In the genomic region with DNA sequence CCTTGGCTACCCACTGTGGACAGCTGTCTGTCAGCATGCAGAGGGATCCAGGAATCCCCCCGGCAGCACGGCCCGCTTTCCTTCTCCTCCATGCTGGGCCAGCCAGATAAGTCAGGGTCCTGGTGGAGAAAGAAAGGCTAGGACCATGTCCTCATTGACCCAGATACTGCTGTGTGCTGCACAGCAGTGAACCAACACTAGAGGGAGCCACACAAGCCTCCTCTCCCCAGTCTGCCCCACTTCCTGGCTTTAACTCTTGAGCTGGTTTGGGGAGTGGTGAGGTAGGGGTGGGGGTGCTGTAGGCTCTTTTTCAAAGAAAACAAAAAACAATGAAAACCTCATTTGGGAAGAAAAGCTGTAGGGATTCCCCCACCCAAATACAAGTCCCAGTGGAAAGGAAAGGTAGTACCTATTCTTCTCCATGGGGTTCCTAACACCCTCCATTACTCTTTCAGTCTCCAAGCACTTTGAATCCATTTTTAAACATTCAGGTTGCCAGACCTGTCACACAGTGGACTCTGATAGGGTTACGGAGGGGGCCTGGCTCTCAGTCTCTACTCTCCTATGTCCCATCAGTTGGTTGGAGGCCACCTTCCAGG, we compare ENCODE assay signal across 8 cellular contexts.
A peak's percentile ranks its signal among the peaks of the same experiment; 100 is the strongest.
DNase-seq lines count a peak whose midpoint lies in the region; ATAC-seq and TF ChIP-seq lines count a peak whose summit lies in the region.
"Had no signal": no experiment of that assay in that cellular context is flagged by ENCODE, and none has a peak within 500 bp of the region (broad histone marks: within the 10 kb centered on the region; RNA-seq: fewer than 3 reads in every experiment).

No MANE protein-coding gene starts in this region.

- H3K4me1 ChIP-seq in foreskin keratinocyte: no peaks in the 10 kb centered on the region

- TF ChIP-seq CTCF in foreskin keratinocyte (conservative IDR thresholded peaks at IDR 0.05): peak; percentile 78

- ATAC-seq in HG02798 (IDR thresholded peaks at IDR 0.05; ENCODE audit: poor library complexity, unreplicated experiment) (peak; percentile 67), foreskin keratinocyte (peak; percentile 85), sciatic nerve (peak; percentile 26)

- intact Hi-C loops in sciatic nerve (cut with DNase I): no loop called here

- H3K27me3 Mint-ChIP-seq in T-helper 2 cell treated with Interferon-gamma antibody and Interleukin-4, amounts not matched to agents 5 μg/mL and 100 μg/mL, for 36 hours (ENCODE audit: low read depth): no peaks in the 10 kb centered on the region

- H3K27ac Mint-ChIP-seq in T-helper 2 cell treated with Interferon-gamma antibody and Interleukin-4, amounts not matched to agents 5 μg/mL and 100 μg/mL, for 36 hours: no peak overlapping the region

- no peaks in the 10 kb centered on the region for H3K9me3 Mint-ChIP-seq in T-helper 2 cell treated with Interferon-gamma antibody and Interleukin-4, amounts not matched to agents 5 μg/mL and 100 μg/mL, for 36 hours

- no peak overlapping the region for H3K27ac ChIP-seq in foreskin keratinocyte
- H3K27ac ChIP-seq: VCaP had no signal

- no peaks in the 10 kb centered on the region for H3K27me3 ChIP-seq in foreskin keratinocyte

- no peaks in the 10 kb centered on the region for H3K4me1 Mint-ChIP-seq in T-helper 2 cell treated with Interferon-gamma antibody and Interleukin-4, amounts not matched to agents 5 μg/mL and 100 μg/mL, for 36 hours (ENCODE audit: low read depth)

- H3K36me3 Mint-ChIP-seq in T-helper 2 cell treated with Interferon-gamma antibody and Interleukin-4, amounts not matched to agents 5 μg/mL and 100 μg/mL, for 36 hours (ENCODE audit: low read depth): no peaks in the 10 kb centered on the region

- DNase-seq in GM03348 (ENCODE audit: low spot score) (peak; percentile 74), foreskin keratinocyte (no peak), sciatic nerve (ENCODE audit: low spot score) (no peak), NCI-H774 (lab: John Stamatoyannopoulos, UW) (no peak), SW 1271 (lab: John Stamatoyannopoulos, UW) (no peak)
- peak; percentile 10 for DNase-seq in T-helper 2 cell treated with Interferon-gamma antibody and Interleukin-4, amounts not matched to agents 5 μg/mL and 100 μg/mL, for 36 hours (ENCODE audit: low spot score)

- H3K4me3 Mint-ChIP-seq in T-helper 2 cell treated with Interferon-gamma antibody and Interleukin-4, amounts not matched to agents 5 μg/mL and 100 μg/mL, for 36 hours: no peak overlapping the region

Comparison
In these comparisons a context has a peak if more than half of its experiments do, and no peak if none do; other contexts are left out.
1. DNase-seq: peak in GM03348 (single experiment) and T-helper 2 cell treated with Interferon-gamma antibody and Interleukin-4, amounts not matched to agents 5 μg/mL and 100 μg/mL, for 36 hours (single experiment); none in foreskin keratinocyte (0 of 2), sciatic nerve (single experiment), NCI-H774 (single experiment) and SW 1271 (0 of 2).
2. ATAC-seq: peak in every context shown above with its lines; median percentile 85 in foreskin keratinocyte; 67 in HG02798; 26 in sciatic nerve.